In genomic region chr6:104623052-104623690, GRCh38 we compare ENCODE assay signal across 10 cellular contexts.
DNase-seq lines count a peak whose midpoint lies in the region; ATAC-seq, FAIRE-seq and TF ChIP-seq lines count a peak whose summit lies in the region.
"Had no signal": no experiment of that assay in that cellular context is flagged by ENCODE, and none has a peak within 500 bp of the region (broad histone marks: within the 10 kb centered on the region; RNA-seq: fewer than 3 reads in every experiment).

No MANE protein-coding gene starts in this region.

- H3K14ac ChIP-seq in H9 (ENCODE audit: insufficient read depth, low read length): no peak overlapping the region

- no peak overlapping the region for H2AFZ ChIP-seq in H9 (ENCODE audit: low read length)
- H2AFZ ChIP-seq in keratinocyte (ENCODE audit: control insufficient read depth, low read length): peak overlapping the region; percentile 73

- H3K4me1 Mint-ChIP-seq in Calu3 (ENCODE audit: low read depth, unreplicated experiment) (peaks cover 9% of the 10 kb centered on the region), H9 (peaks cover 6 to 9% of the 10 kb centered on the region in 2 experiments)

- H3K56ac ChIP-seq in H9 (ENCODE audit: insufficient read length, low read depth, low read length): no peak overlapping the region

- dilution Hi-C loops in keratinocyte (cut with MboI; ENCODE audit: extremely low pct_ligation_motif_present, low sequenced_read_pairs): no loop called here

- no peak overlapping the region for H3K4ac ChIP-seq in H9 (ENCODE audit: low read depth, low read length)

- H2BK20ac ChIP-seq in H9 (ENCODE audit: low read depth, low read length, poor library complexity, severe bottlenecking): no peak overlapping the region

- H2BK120ac ChIP-seq in H9 (ENCODE audit: low read depth, low read length, poor library complexity, severe bottlenecking): no peak overlapping the region

- H3K27me3 Mint-ChIP-seq in Calu3 (ENCODE audit: unreplicated experiment): no peaks in the 10 kb centered on the region
- H3K27me3 Mint-ChIP-seq in H9 (ENCODE audit: low read depth): no peaks in the 10 kb centered on the region

- no peak overlapping the region for H2BK15ac ChIP-seq in H9 (ENCODE audit: low read depth, low read length)

- no peak overlapping the region for H3K4me3 Mint-ChIP-seq in Calu3 (ENCODE audit: low read depth, unreplicated experiment)
- peak overlapping the region in 1 of 2 experiments; percentile 43; a peak in 1 of 5 replicates for H3K4me3 Mint-ChIP-seq in H9

- peak; percentile 80 for FAIRE-seq in keratinocyte (lab: Jason Lieb, UNC)

- H3T11ph ChIP-seq in H9 (ENCODE audit: low read length): no peak overlapping the region

- intact Hi-C loops in Calu3 (cut with micrococcal nuclease; ENCODE audit: unreplicated experiment): no loop called here

- H3K27me3 ChIP-seq in H9 (ENCODE audit: insufficient read depth, low read length): no peaks in the 10 kb centered on the region
- no peaks in the 10 kb centered on the region for H3K27me3 ChIP-seq in SJSA1 (replicated peaks)
- H3K27me3 ChIP-seq in keratinocyte (ENCODE audit: control insufficient read depth, extremely low read depth, insufficient read depth, low read length): no peaks in the 10 kb centered on the region
- H3K27me3 ChIP-seq: ascending aorta had no signal

- no peak overlapping the region for H4K8ac ChIP-seq in H9 (replicated peaks; ENCODE audit: insufficient read length, low read depth, low read length)

- H2AK5ac ChIP-seq in H9 (ENCODE audit: insufficient read length, low read length): no peak overlapping the region

- no peak overlapping the region for H3K9ac ChIP-seq in H9 (ENCODE audit: extremely low read depth, insufficient read length, low read length)
- no peak overlapping the region for H3K9ac ChIP-seq in keratinocyte (ENCODE audit: control insufficient read depth, extremely low read depth, insufficient read depth, low read length)

- H3K27ac ChIP-seq in H9 (ENCODE audit: insufficient read length, low read depth, low read length): no peak overlapping the region
- peak overlapping the region; percentile 9; the same call in 1 of the 2 replicates for H3K27ac ChIP-seq in SJSA1
- H3K27ac ChIP-seq in keratinocyte (ENCODE audit: control insufficient read depth, insufficient read depth, low read length): peak overlapping the region; percentile 43
- H3K27ac ChIP-seq: ascending aorta had no signal

- no peak for ATAC-seq in HG03196 (IDR thresholded peaks at IDR 0.05; ENCODE audit: unreplicated experiment)

- CTCF ChIA-PET in Calu3 (lab: Charles Lee): interaction anchor here (0.7 kb wide), 1 partner anchor 166 kb away, joined by 3 read pairs; no protein-coding TSS in a partner anchor

- no peaks in the 10 kb centered on the region for H3K79me1 ChIP-seq in H9 (ENCODE audit: insufficient read depth, low read depth, low read length, poor library complexity, severe bottlenecking)

- H3K36me3 ChIP-seq in SJSA1: no peaks in the 10 kb centered on the region
- no peaks in the 10 kb centered on the region for H3K36me3 ChIP-seq in keratinocyte (ENCODE audit: control insufficient read depth in 2 of 2, extremely low read depth in 1 of 2, insufficient read depth in 2 of 2, low read length in 2 of 2)
- H3K36me3 ChIP-seq: ascending aorta had no signal

- no peak overlapping the region for H3K18ac ChIP-seq in H9 (ENCODE audit: insufficient read length, low read depth, low read length)

- DNase-seq in Calu3: peak; percentile 16
- DNase-seq in H9: peak; percentile 66
- DNase-seq in SJSA1 (ENCODE audit: low read depth in 1 of 2, low spot score in 2 of 2): peak; percentile 53 to 55
- no peak for DNase-seq in keratinocyte (ENCODE audit: low read depth, low spot score)
- DNase-seq in C1 segment of cervical spinal cord (lab: John Stamatoyannopoulos, UW): no peak
- DNase-seq in middle frontal gyrus (ENCODE audit: extremely low spot score, low spot score): no peak
- no peak for DNase-seq in CD1c-positive myeloid dendritic cell (ENCODE audit: extremely low spot score)
- DNase-seq: stimulated activated CD4-positive, alpha-beta T cell treated with anti-CD3 and anti-CD28 coated beads, Interleukin-2, amount 100 ng/mL, for 48 hours had no signal

- peaks cover 2% of the 10 kb centered on the region for H3K9me1 ChIP-seq in keratinocyte (ENCODE audit: control insufficient read depth, extremely low read depth, insufficient read depth, low read length)

- no peak overlapping the region for H3K4me2 ChIP-seq in H9 (ENCODE audit: insufficient read depth, insufficient read length, low read length)
- H3K4me2 ChIP-seq in keratinocyte (ENCODE audit: control insufficient read depth, extremely low read depth, insufficient read depth, low read depth, low read length): peak overlapping the region; percentile 71

- H3K9me3 ChIP-seq in H9 (ENCODE audit: control insufficient read depth, low read depth, low read length) (no peaks in the 10 kb centered on the region), SJSA1 (replicated peaks) (no peaks in the 10 kb centered on the region), keratinocyte (ENCODE audit: control insufficient read depth, low read depth, low read length) (no peaks in the 10 kb centered on the region)
- H3K9me3 ChIP-seq: ascending aorta had no signal

- H4K5ac ChIP-seq in H9 (ENCODE audit: insufficient read length, low read depth, low read length): no peak overlapping the region

- H4K91ac ChIP-seq in H9 (ENCODE audit: insufficient read length, low read depth, low read length): no peak overlapping the region

- H3K36me3 Mint-ChIP-seq in Calu3 (ENCODE audit: insufficient read depth, unreplicated experiment) (no peaks in the 10 kb centered on the region), H9 (ENCODE audit: insufficient read depth in 1 of 3, low read depth in 3 of 3) (no peaks in the 10 kb centered on the region)

- no peak overlapping the region for H2BK12ac ChIP-seq in H9 (ENCODE audit: insufficient read length, low read depth, low read length)

- no peak overlapping the region for H3K27ac Mint-ChIP-seq in Calu3 (ENCODE audit: unreplicated experiment)
- H3K27ac Mint-ChIP-seq in H9: peak overlapping the region in 1 of 3 experiments; percentile 31; a peak in 2 of 7 replicates

- H3K4me3 ChIP-seq in SJSA1 (no peak overlapping the region), keratinocyte (ENCODE audit: control insufficient read depth in 2 of 3, extremely low read depth in 1 of 3, insufficient read depth in 2 of 3, low read depth in 1 of 3, low read length in 3 of 3) (peak overlapping the region in 2 of 3 experiments; percentile 9 to 51)
- H3K4me3 ChIP-seq: ascending aorta had no signal

- no TSS peak for BruUV-seq in Calu3 (replicated peaks; lab: Mats Ljungman, UMichigan)

- H3K4me1 ChIP-seq in H9 (ENCODE audit: insufficient read depth, low read length): no peaks in the 10 kb centered on the region
- H3K4me1 ChIP-seq in SJSA1 (replicated peaks): peaks cover 29% of the 10 kb centered on the region
- peaks cover 42% of the 10 kb centered on the region for H3K4me1 ChIP-seq in keratinocyte (ENCODE audit: control insufficient read depth, extremely low read depth, insufficient read depth, low read length)
- H3K4me1 ChIP-seq: ascending aorta had no signal

- no peak for TF ChIP-seq CTCF in Calu3 (IDR thresholded peaks at IDR 0.05; ENCODE audit: unreplicated experiment)
- TF ChIP-seq CTCF in H9 (conservative IDR thresholded peaks at IDR 0.05): peak; percentile 38; the same call in 2 of the 3 replicates
- peak in 2 of 3 experiments; percentile 25 to 37 for TF ChIP-seq CTCF in keratinocyte (optimal IDR thresholded peaks at IDR 0.05 in 1 of 3, IDR thresholded peaks at IDR 0.05 in 1 of 3, conservative IDR thresholded peaks at IDR 0.05 in 1 of 3; ENCODE audit: extremely low read depth in 1 of 3, insufficient read depth in 2 of 3, low read length in 3 of 3)

- H2BK5ac ChIP-seq in H9 (ENCODE audit: insufficient read length, low read length): no peak overlapping the region

- H4K20me1 ChIP-seq in H9 (ENCODE audit: control insufficient read depth, insufficient read depth, insufficient read length) (no peaks in the 10 kb centered on the region), keratinocyte (ENCODE audit: control insufficient read depth, extremely low read depth, insufficient read depth, low read length) (no peaks in the 10 kb centered on the region)

- WGBS in H9 (ENCODE audit: extremely low coverage, insufficient read length, low lambda C conversion rate): no CpG with 5 or more reads among the region's 9 CpGs

- H3K79me2 ChIP-seq in H9 (ENCODE audit: insufficient read depth, low read length): no peaks in the 10 kb centered on the region
- H3K79me2 ChIP-seq in keratinocyte (ENCODE audit: control insufficient read depth, insufficient read depth, low read length): no peaks in the 10 kb centered on the region

- no peak overlapping the region for H3K23ac ChIP-seq in H9 (ENCODE audit: insufficient read length, low read depth, low read length)

- no peaks in the 10 kb centered on the region for H3K23me2 ChIP-seq in H9 (ENCODE audit: insufficient read length, low read depth, low read length, poor library complexity, severe bottlenecking)

- H3K9me3 Mint-ChIP-seq in Calu3 (ENCODE audit: low read depth, unreplicated experiment) (no peaks in the 10 kb centered on the region), H9 (no peaks in the 10 kb centered on the region)

Comparison
In these comparisons a context has a peak if more than half of its experiments do, and no peak if none do; other contexts are left out.
1. DNase-seq: peak in Calu3 (single experiment), H9 (single experiment) and SJSA1 (2 of 2); none in keratinocyte (single experiment), C1 segment of cervical spinal cord (0 of 14), middle frontal gyrus (single experiment) and CD1c-positive myeloid dendritic cell (single experiment).